21 cellular contexts compared by ENCODE assay signal in the genomic region with DNA sequence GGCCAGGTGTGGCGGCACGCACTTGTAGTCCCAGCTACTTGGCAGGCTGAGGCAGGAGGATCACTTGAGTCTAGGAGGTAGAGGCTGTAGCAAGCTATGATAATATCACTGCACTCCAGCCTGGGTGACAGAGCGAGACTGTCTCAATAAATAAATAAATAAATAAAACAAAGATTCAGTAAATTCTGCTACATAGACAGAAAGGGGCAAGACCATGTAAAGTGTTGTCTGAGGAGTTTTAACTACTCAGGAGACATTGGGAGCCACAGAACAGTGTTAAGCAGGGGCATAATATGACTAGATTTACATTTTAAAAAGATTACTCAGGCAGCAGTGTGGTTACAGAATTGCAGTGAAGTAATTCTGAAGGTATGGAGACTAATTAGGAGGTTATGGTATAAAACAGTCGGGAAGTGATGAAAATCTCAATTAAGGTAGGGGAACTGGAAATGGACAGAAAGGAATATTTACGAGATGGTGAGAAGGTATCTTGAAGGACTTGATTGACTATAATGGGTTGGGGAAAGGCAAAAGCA.
DNase-seq lines count a peak whose midpoint lies in the region; ATAC-seq and TF ChIP-seq lines count a peak whose summit lies in the region.
"Had no signal": no experiment of that assay in that cellular context is flagged by ENCODE, and none has a peak within 500 bp of the region (broad histone marks: within the 10 kb centered on the region; RNA-seq: fewer than 3 reads in every experiment).

No MANE protein-coding gene starts in this region.

- H3K36me3 Mint-ChIP-seq in stimulated activated naive B cell treated with anti-CD40 and anti-IgM and Interleukin-4, amounts not matched to agents 10 μg/mL and 1 μg/mL and 100 μg/mL, for 72 hours: peaks cover 0 to 9% of the 10 kb centered on the region in 2 donors
- peaks cover 5% of the 10 kb centered on the region for H3K36me3 Mint-ChIP-seq in endodermal cell (ENCODE audit: low read depth)

- H3K27me3 Mint-ChIP-seq in stimulated activated naive B cell treated with anti-CD40 and anti-IgM and Interleukin-4, amounts not matched to agents 10 μg/mL and 1 μg/mL and 100 μg/mL, for 72 hours: no peaks in the 10 kb centered on the region
- no peaks in the 10 kb centered on the region for H3K27me3 Mint-ChIP-seq in endodermal cell (ENCODE audit: insufficient read depth)
- H3K27me3 Mint-ChIP-seq: memory B cell; naive thymus-derived CD4-positive, alpha-beta T cell had no signal

- H3K27me3 ChIP-seq in endodermal cell (ENCODE audit: control insufficient read depth, insufficient read depth, low read length, poor library complexity, severe bottlenecking): no peaks in the 10 kb centered on the region
- H3K27me3 ChIP-seq: body of pancreas, pancreas had no signal

- no peak overlapping the region for H3K27ac Mint-ChIP-seq in stimulated activated naive B cell treated with anti-CD40 and anti-IgM and Interleukin-4, amounts not matched to agents 10 μg/mL and 1 μg/mL and 100 μg/mL, for 72 hours
- no peak overlapping the region for H3K27ac Mint-ChIP-seq in endodermal cell
- H3K27ac Mint-ChIP-seq: memory B cell; naive thymus-derived CD4-positive, alpha-beta T cell had no signal

- TF ChIP-seq CTCF in epithelial cell of esophagus (IDR thresholded peaks at IDR 0.05; ENCODE audit: insufficient read depth, low read depth, low read length, missing control alignments) (no peak), endodermal cell (conservative IDR thresholded peaks at IDR 0.05) (no peak)

- H3K4me1 ChIP-seq in endodermal cell (ENCODE audit: control insufficient read depth, insufficient read depth, low read length): no peaks in the 10 kb centered on the region
- H3K4me1 ChIP-seq: body of pancreas, pancreas had no signal

- H3K4me3 ChIP-seq in epithelial cell of esophagus (ENCODE audit: low read length): no peak overlapping the region
- no peak overlapping the region for H3K4me3 ChIP-seq in endodermal cell (ENCODE audit: low read length)
- H3K4me3 ChIP-seq: body of pancreas, pancreas had no signal

- no peak overlapping the region for H3K9ac ChIP-seq in endodermal cell (ENCODE audit: extremely low read depth, low read length, poor library complexity, severe bottlenecking)

- no peak overlapping the region for H3K4me3 Mint-ChIP-seq in stimulated activated naive B cell treated with anti-CD40 and anti-IgM and Interleukin-4, amounts not matched to agents 10 μg/mL and 1 μg/mL and 100 μg/mL, for 72 hours
- H3K4me3 Mint-ChIP-seq in endodermal cell: no peak overlapping the region
- H3K4me3 Mint-ChIP-seq: memory B cell; naive thymus-derived CD4-positive, alpha-beta T cell had no signal

- no peak overlapping the region for H3K27ac ChIP-seq in endodermal cell (ENCODE audit: low read depth, low read length)
- H3K27ac ChIP-seq: body of pancreas, pancreas, WERI-Rb-1 had no signal

- peaks cover 2 to 11% of the 10 kb centered on the region in 2 donors for H3K4me1 Mint-ChIP-seq in stimulated activated naive B cell treated with anti-CD40 and anti-IgM and Interleukin-4, amounts not matched to agents 10 μg/mL and 1 μg/mL and 100 μg/mL, for 72 hours
- peaks cover 10% of the 10 kb centered on the region for H3K4me1 Mint-ChIP-seq in endodermal cell
- H3K4me1 Mint-ChIP-seq: memory B cell had no signal

- 92 to 96% methylated on average over 4 to 5 of the region's 5 CpGs for WGBS in endodermal cell (ENCODE audit: insufficient coverage in 1 of 2, insufficient read length in 1 of 2), 2 experiments

- peaks cover 9% of the 10 kb centered on the region for H3K9me3 ChIP-seq in endodermal cell (ENCODE audit: control insufficient read depth, low read length)
- H3K9me3 ChIP-seq: body of pancreas had no signal

- no peaks in the 10 kb centered on the region for H3K36me3 ChIP-seq in endodermal cell (ENCODE audit: control insufficient read depth, insufficient read depth, low read length)
- H3K36me3 ChIP-seq: pancreas, WERI-Rb-1 had no signal

- H3K9me3 Mint-ChIP-seq in stimulated activated naive B cell treated with anti-CD40 and anti-IgM and Interleukin-4, amounts not matched to agents 10 μg/mL and 1 μg/mL and 100 μg/mL, for 72 hours: no peaks in the 10 kb centered on the region
- peaks cover 8% of the 10 kb centered on the region for H3K9me3 Mint-ChIP-seq in endodermal cell
- H3K9me3 Mint-ChIP-seq: memory B cell had no signal

- ATAC-seq in stimulated activated naive B cell treated with anti-CD40 and anti-IgM and Interleukin-4, amounts not matched to agents 10 μg/mL and 1 μg/mL and 100 μg/mL, for 72 hours (replicated peaks): no peak
- no peak for ATAC-seq in GM19452 (IDR thresholded peaks at IDR 0.05; ENCODE audit: unreplicated experiment)
- ATAC-seq: body of pancreas; naive thymus-derived CD4-positive, alpha-beta T cell; pancreas had no signal

- peak; percentile 83 for DNase-seq in EH (ENCODE audit: low read depth)
- peak; percentile 32 for DNase-seq in LHCN-M2 (ENCODE audit: low read depth)
- DNase-seq in epithelial cell of esophagus (ENCODE audit: low read depth): peak; percentile 35
- peak; percentile 10 for DNase-seq in renal cortical epithelial cell (ENCODE audit: low read depth)
- DNase-seq in stimulated activated naive B cell treated with anti-CD40 and anti-IgM and Interleukin-4, amounts not matched to agents 10 μg/mL and 1 μg/mL and 100 μg/mL, for 72 hours: no peak
- DNase-seq in NCI-H82 (lab: John Stamatoyannopoulos, UW): no peak
- no peak for DNase-seq in endodermal cell
- DNase-seq: body of pancreas; C1 segment of cervical spinal cord; DMS 273 treated with DMSO at 0.1 percent for 48 hours; hippocampal formation; kidney; naive thymus-derived CD4-positive, alpha-beta T cell; NCI-H1417; NCI-H69; pancreas; Right ventricle myocardium superior; stimulated activated CD4-positive, alpha-beta T cell treated with anti-CD3 and anti-CD28 coated beads, Interleukin-4, amount 100 ng/mL, for 1 hour; WERI-Rb-1 had no signal

Comparison
In these comparisons a context has a peak if more than half of its experiments do, and no peak if none do; other contexts are left out.
1. DNase-seq: peak in EH (single experiment), LHCN-M2 (single experiment), epithelial cell of esophagus (single experiment) and renal cortical epithelial cell (single experiment); none in stimulated activated naive B cell treated with anti-CD40 and anti-IgM and Interleukin-4, amounts not matched to agents 10 μg/mL and 1 μg/mL and 100 μg/mL, for 72 hours (single experiment), NCI-H82 (single experiment) and endodermal cell (single experiment).